ENCODE assay signal across 26 cellular contexts in the genomic region with DNA sequence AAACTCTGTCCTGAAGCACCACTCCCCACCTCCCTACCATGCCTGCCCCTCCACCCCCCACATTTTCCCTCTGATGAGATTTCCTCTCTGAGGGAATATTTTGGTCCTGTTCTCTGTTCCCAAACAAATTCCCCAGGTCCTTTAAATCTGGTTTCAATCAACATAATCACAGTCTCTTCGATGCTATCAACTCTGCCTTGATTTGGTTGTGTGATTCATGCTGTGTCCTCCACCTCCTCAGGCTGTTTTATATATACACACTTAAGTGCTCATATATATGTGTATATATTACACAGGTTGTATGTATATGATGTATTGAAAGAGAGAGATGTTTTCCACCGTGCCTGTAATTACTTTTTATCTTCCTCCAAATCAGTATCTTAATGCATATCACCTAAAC. TPM values are rescaled to one million over a fixed set of nuclear protein-coding genes. Genes with fewer than 3 reads are reported as not detected.
A peak's percentile ranks its signal among the peaks of the same experiment; 100 is the strongest.
DNase-seq lines count a peak whose midpoint lies in the region; ATAC-seq, FAIRE-seq and TF ChIP-seq lines count a peak whose summit lies in the region.
"Had no signal": no experiment of that assay in that cellular context is flagged by ENCODE, and none has a peak within 500 bp of the region (broad histone marks: within the 10 kb centered on the region; RNA-seq: fewer than 3 reads in every experiment).

No MANE protein-coding gene starts in this region.

- DNase-seq in AG09319 (ENCODE audit: extremely low read depth, low read depth) (peak; percentile 12), IMR-90 (peak; percentile 73), bronchial epithelial cell (ENCODE audit: low read depth) (peak; percentile 21), tibial artery (no peak), BE2C (no peak), left ventricle myocardium inferior (no peak)
- no peak for DNase-seq in activated naive CD4-positive, alpha-beta T cell treated with anti-CD3 and anti-CD28 coated beads, Interleukin-2, amount 50 U/mL, for 16 hours
- DNase-seq: 8988T; ACHN; C1 segment of cervical spinal cord; Caco-2; CD4-positive, alpha-beta memory T cell; Karpas-422; NCI-H1092; NCI-H1417 treated with DMSO at 0.1 percent for 48 hours; NCI-H1694 treated with DMSO at 0.1 percent for 48 hours; NCI-H2081; NCI-H2227 treated with DMSO at 0.1 percent for 48 hours; NCI-H526 treated with DMSO at 0.1 percent for 48 hours; SHP77 had no signal

- H3K56ac ChIP-seq in IMR-90 (ENCODE audit: extremely low read depth, insufficient read depth, low read length), result no peak overlapping the region

- in situ Hi-C loops in IMR-90 (cut with MboI; ENCODE audit: low sequenced_read_pairs), result loop anchor here (25.0 kb wide), 1 partner anchor 819 kb away; no protein-coding TSS in a partner anchor

- H3K9me3 ChIP-seq in IMR-90 (ENCODE audit: control insufficient read depth, insufficient read depth, low read length) (no peaks in the 10 kb centered on the region), tibial artery (no peaks in the 10 kb centered on the region), BE2C (no peaks in the 10 kb centered on the region), left ventricle myocardium inferior (replicated peaks) (no peaks in the 10 kb centered on the region)
- H3K9me3 ChIP-seq: Caco-2, HAP-1 had no signal

- peak overlapping the region; percentile 33 for H3K4me2 ChIP-seq in IMR-90 (ENCODE audit: low read depth, low read length)
- H3K4me2 ChIP-seq: GM23338 had no signal

- WGBS in IMR-90 (ENCODE audit: extremely low coverage in 2 of 2, insufficient read length in 1 of 2), 2 experiments, result no CpG with 5 or more reads among the region's 2 CpGs

- no peak for TF ChIP-seq RAD21 in IMR-90 (IDR thresholded peaks at IDR 0.05; ENCODE audit: low read length)

- TF ChIP-seq CTCF in AG09319 (IDR thresholded peaks at IDR 0.05; ENCODE audit: low read depth, low read length) (no peak), IMR-90 (conservative IDR thresholded peaks at IDR 0.05; ENCODE audit: low read depth, low read length) (no peak), bronchial epithelial cell (IDR thresholded peaks at IDR 0.05; ENCODE audit: insufficient read depth, low read length, severe bottlenecking) (no peak), tibial artery (IDR thresholded peaks at IDR 0.05) (no peak), BE2C (IDR thresholded peaks at IDR 0.05; ENCODE audit: low read depth, low read length) (no peak), left ventricle myocardium inferior (IDR thresholded peaks at IDR 0.05; ENCODE audit: borderline replicate concordance) (no peak)

- intact Hi-C loops in IMR-90 (cut with micrococcal nuclease) (no loop called here), tibial artery (cut with DNase I; ENCODE audit: low total_unique reads) (no loop called here), left ventricle myocardium inferior (cut with micrococcal nuclease) (no loop called here)

- H3K36me3 ChIP-seq in IMR-90 (ENCODE audit: control insufficient read depth, insufficient read depth, low read length) (peaks cover 10% of the 10 kb centered on the region), bronchial epithelial cell (ENCODE audit: control insufficient read depth, insufficient read depth, low read length) (no peaks in the 10 kb centered on the region), tibial artery (peaks cover 0 to 3% (median 0%) of the 10 kb centered on the region in 3 donors), BE2C (no peaks in the 10 kb centered on the region), left ventricle myocardium inferior (no peaks in the 10 kb centered on the region)
- H3K36me3 ChIP-seq: HAP-1 had no signal

- peaks cover 39% of the 10 kb centered on the region for H4K20me1 ChIP-seq in IMR-90 (ENCODE audit: insufficient read depth, low read length)

- H3K14ac ChIP-seq in IMR-90 (replicated peaks; ENCODE audit: low read depth, low read length), result peak overlapping the region; percentile 81

- BruUV-seq in IMR-90 (replicated peaks; lab: Mats Ljungman, UMichigan), result no TSS peak

- peak overlapping the region; percentile 61; the same call in 1 of the 2 replicates for H2BK20ac ChIP-seq in IMR-90 (ENCODE audit: low read depth, low read length)

- H3K27me3 ChIP-seq in IMR-90 (ENCODE audit: control insufficient read depth, insufficient read depth, low read length) (no peaks in the 10 kb centered on the region), bronchial epithelial cell (ENCODE audit: control insufficient read depth, insufficient read depth, low read length) (no peaks in the 10 kb centered on the region), tibial artery (no peaks in the 10 kb centered on the region), BE2C (peaks cover 10% of the 10 kb centered on the region), left ventricle myocardium inferior (ENCODE audit: low read depth) (peaks cover 11% of the 10 kb centered on the region)

- peak overlapping the region; percentile 24; the same call in 1 of the 2 replicates for H3K18ac ChIP-seq in IMR-90 (ENCODE audit: low read depth, low read length)

- peak overlapping the region in 1 of 2 experiments; percentile 57; a peak in 1 of 4 replicates for H4K8ac ChIP-seq in IMR-90 (ENCODE audit: low read depth in 2 of 2, low read length in 2 of 2)

- peak overlapping the region; percentile 85; the same call in 1 of the 2 replicates for H3K23ac ChIP-seq in IMR-90 (ENCODE audit: low read depth, low read length)

- peaks cover 55 to 97% of the 10 kb centered on the region in 2 experiments for H3K79me1 ChIP-seq in IMR-90 (ENCODE audit: low read depth in 1 of 2, low read length in 2 of 2)

- peak overlapping the region; percentile 38 for H2BK5ac ChIP-seq in IMR-90 (ENCODE audit: low read depth, low read length, poor library complexity, severe bottlenecking)

- no peak for TF ChIP-seq POLR2A in IMR-90 (IDR thresholded peaks at IDR 0.05; ENCODE audit: low read depth, low read length)

- POLR2A ChIA-PET in IMR-90 (lab: Charles Lee; ENCODE audit: unreplicated experiment), result no interaction called here

- FAIRE-seq in bronchial epithelial cell (lab: Jason Lieb, UNC), result no peak

- peak overlapping the region; percentile 40 for H3K9ac ChIP-seq in IMR-90 (ENCODE audit: low read depth, low read length)

- H3K27ac ChIP-seq in IMR-90 (ENCODE audit: insufficient read depth, low read length), result peak overlapping the region; percentile 65; the same call in 1 of the 2 replicates
- peak overlapping the region; percentile 32 to 66 for H3K27ac ChIP-seq in tibial artery
- H3K27ac ChIP-seq in left ventricle myocardium inferior (replicated peaks), result no peak overlapping the region
- H3K27ac ChIP-seq: RWPE1 had no signal

- no peak overlapping the region; the same call in 1 of the 2 replicates for H2BK120ac ChIP-seq in IMR-90 (ENCODE audit: low read depth, low read length)

- H3K4ac ChIP-seq in IMR-90 (ENCODE audit: low read depth, low read length), result peak overlapping the region; percentile 86

- H3K9me1 ChIP-seq in IMR-90 (ENCODE audit: insufficient read depth, low read length), result peaks cover 43% of the 10 kb centered on the region

- peaks cover 44% of the 10 kb centered on the region for H3K4me1 ChIP-seq in IMR-90 (ENCODE audit: control insufficient read depth, insufficient read depth, low read length)
- peaks cover 0 to 80% (median 17%) of the 10 kb centered on the region in 4 donors for H3K4me1 ChIP-seq in tibial artery
- no peaks in the 10 kb centered on the region for H3K4me1 ChIP-seq in BE2C
- peaks cover 18% of the 10 kb centered on the region for H3K4me1 ChIP-seq in left ventricle myocardium inferior
- H3K4me1 ChIP-seq: Caco-2, HAP-1 had no signal

- CTCF ChIA-PET in IMR-90 (lab: Yijun Ruan, JAX), result interaction anchor here (1.0 kb wide), 1 partner anchor 11 kb away, joined by 3 read pairs; no protein-coding TSS in a partner anchor

- peak; percentile 58 for ATAC-seq in IMR-90 (ENCODE audit: low read depth)
- no peak for ATAC-seq in HG03457 (IDR thresholded peaks at IDR 0.05; ENCODE audit: unreplicated experiment)
- ATAC-seq: GM23338 had no signal

- no peak overlapping the region for H2AFZ ChIP-seq in IMR-90 (replicated peaks; ENCODE audit: low read length, poor library complexity)
- H2AFZ ChIP-seq: GM23338 had no signal

- H4K5ac ChIP-seq in IMR-90 (ENCODE audit: low read depth, low read length), result no peak overlapping the region

- peak overlapping the region; percentile 70; the same call in 1 of the 2 replicates for H2AK5ac ChIP-seq in IMR-90 (ENCODE audit: low read depth, low read length)

- peak overlapping the region; percentile 18; the same call in 1 of the 3 replicates for H2BK15ac ChIP-seq in IMR-90 (ENCODE audit: low read depth, low read length)

- no peak overlapping the region for H2AK9ac ChIP-seq in IMR-90 (replicated peaks; ENCODE audit: low read depth, low read length, poor library complexity)

- H4K91ac ChIP-seq in IMR-90 (ENCODE audit: insufficient read depth, low read depth, low read length), result no peak overlapping the region

- H3K4me3 ChIP-seq in IMR-90 (ENCODE audit: insufficient read depth, low read depth, low read length), result no peak overlapping the region
- H3K4me3 ChIP-seq in bronchial epithelial cell (ENCODE audit: low read depth, low read length), result no peak overlapping the region
- no peak overlapping the region for H3K4me3 ChIP-seq in tibial artery
- H3K4me3 ChIP-seq in BE2C (ENCODE audit: low read depth, low read length), result no peak overlapping the region
- no peak overlapping the region for H3K4me3 ChIP-seq in left ventricle myocardium inferior
- H3K4me3 ChIP-seq: GM23338, HAP-1 had no signal

- dilution Hi-C loops in IMR-90 (cut with HindIII; ENCODE audit: low sequenced_read_pairs, unreplicated experiment), result no loop called here

TF ChIP-seq in IMR-90, 13 proteins besides CTCF, POLR2A, EP300 and RAD21:
- TF ChIP-seq RCOR1 (IDR thresholded peaks at IDR 0.05; ENCODE audit: insufficient replicate concordance, low read length), result no peak

RNA-seq across cellular contexts. Expression of gene NTF3, which starts 36.0 kb away (rescaled TPM):
- total RNA-seq in IMR-90 (2012; rRNA removed) (12.2 TPM in 2 replicates), bronchial epithelial cell (not detected in 2 replicates), left ventricle myocardium inferior (0.99 TPM)
- 32.4 and 36.0 TPM in 2 replicates for polyA plus RNA-seq in IMR-90 (2012; rRNA removed)
- polyA plus RNA-seq in IMR-90 (2012; cell fraction: cytosol; rRNA removed), result 27.9 and 38.6 TPM in 2 replicates
- polyA plus RNA-seq in IMR-90 (2012; cell fraction: nucleus; rRNA removed; ENCODE audit: low replicate concordance), result 52.0 and 83.7 TPM in 2 replicates
- polyA plus RNA-seq in BE2C (2012; ENCODE audit: insufficient read depth, insufficient read length, low read depth), result not detected
- total RNA-seq: CD4-positive, alpha-beta memory T cell; GM23338; HT-29; NCI-H460 had no signal
- polyA plus RNA-seq: CD4-positive, alpha-beta memory T cell had no signal

Comparison
In these comparisons a context has a peak if more than half of its experiments do, and no peak if none do; other contexts are left out.
1. DNase-seq: peak in AG09319 (single experiment), IMR-90 (single experiment) and bronchial epithelial cell (single experiment); none in tibial artery (0 of 2), activated naive CD4-positive, alpha-beta T cell treated with anti-CD3 and anti-CD28 coated beads, Interleukin-2, amount 50 U/mL, for 16 hours (single experiment), BE2C (single experiment) and left ventricle myocardium inferior (single experiment).